Comparison of ENCODE assay signal across 2 cellular contexts in genomic region chr2:218944759-218945404, GRCh38.
A peak's percentile ranks its signal among the peaks of the same experiment; 100 is the strongest.
TF ChIP-seq lines count a peak whose summit lies in the region.

No MANE protein-coding gene starts in this region.

TF ChIP-seq in HEK293, 187 proteins besides CTCF, POLR2A, EP300 and RAD21 (continued from another document):
- TF ChIP-seq ZBTB26 (tag by site-specific recombination; optimal IDR thresholded peaks at IDR 0.05) (no peak), ZFP37 (tag by site-specific recombination; IDR thresholded peaks at IDR 0.05) (no peak), ZNF664 (tag by site-specific recombination; IDR thresholded peaks at IDR 0.05) (no peak), ZNF214 (tag by site-specific recombination; IDR thresholded peaks at IDR 0.05; ENCODE audit: borderline replicate concordance) (no peak), ZNF645 (tag by site-specific recombination; IDR thresholded peaks at IDR 0.05) (no peak), TSHZ1 (tag by site-specific recombination; IDR thresholded peaks at IDR 0.05; ENCODE audit: borderline replicate concordance) (no peak), ZNF112 (tag by site-specific recombination; IDR thresholded peaks at IDR 0.05) (no peak), ZNF292 (tag by site-specific recombination; IDR thresholded peaks at IDR 0.05; ENCODE audit: borderline replicate concordance, low read depth) (no peak), ZNF830 (tag by site-specific recombination; IDR thresholded peaks at IDR 0.05; ENCODE audit: low read depth) (no peak), SCRT2 (tag by site-specific recombination; IDR thresholded peaks at IDR 0.05) (peak; percentile 84), SCRT1 (tag by site-specific recombination; IDR thresholded peaks at IDR 0.05; ENCODE audit: borderline replicate concordance) (peak; percentile 62; the same call in 1 of the 2 replicates), ZNF248 (tag by site-specific recombination; IDR thresholded peaks at IDR 0.05) (no peak), ZNF776 (tag by site-specific recombination; IDR thresholded peaks at IDR 0.05; ENCODE audit: borderline replicate concordance) (no peak), ZNF148 (tag by site-specific recombination; IDR thresholded peaks at IDR 0.05; ENCODE audit: borderline replicate concordance) (no peak)

TF ChIP-seq in K562, 482 proteins besides CTCF, POLR2A, EP300 and RAD21 (continued from another document and continues in another):
- no peak for TF ChIP-seq ATF6 (CRISPR knock-in tag; IDR thresholded peaks at IDR 0.05)
- TF ChIP-seq CLOCK (CRISPR knock-in tag; IDR thresholded peaks at IDR 0.05; ENCODE audit: borderline replicate concordance) = no peak
- TF ChIP-seq RFX5 (IDR thresholded peaks at IDR 0.05; ENCODE audit: low read depth, low read length) = no peak
- TF ChIP-seq IFI16 (CRISPR knock-in tag; IDR thresholded peaks at IDR 0.05) = no peak
- TF ChIP-seq NCOA6 (IDR thresholded peaks at IDR 0.05) = no peak
- TF ChIP-seq BRF2 (IDR thresholded peaks at IDR 0.05; ENCODE audit: borderline replicate concordance, insufficient read depth, insufficient read length) = no peak
- peak; percentile 70 for TF ChIP-seq NCOR1 (IDR thresholded peaks at IDR 0.05)
- 0 out of 4 replicates have a peak, but pooled peaks of 1 of the 2 experiments have one; percentile 16 for TF ChIP-seq TRIM24 (IDR thresholded peaks at IDR 0.05)
- TF ChIP-seq ARID4B (CRISPR knock-in tag; IDR thresholded peaks at IDR 0.05) = no peak
- no peak for TF ChIP-seq LCOR (CRISPR knock-in tag; IDR thresholded peaks at IDR 0.05)
- peak; percentile 76 for TF ChIP-seq ARID1B (IDR thresholded peaks at IDR 0.05)
- peak; percentile 84 for TF ChIP-seq CBFA2T3 (IDR thresholded peaks at IDR 0.05)
- TF ChIP-seq ARID3A (IDR thresholded peaks at IDR 0.05; ENCODE audit: borderline replicate concordance, low read depth, low read length) = no peak
- no peak for TF ChIP-seq PBX2 (CRISPR knock-in tag; IDR thresholded peaks at IDR 0.05; ENCODE audit: low read depth)
- TF ChIP-seq PBX2 (tag; conservative IDR thresholded peaks at IDR 0.05; ENCODE audit: low read depth) = no peak
- TF ChIP-seq GATA2 (CRISPR knock-in tag; IDR thresholded peaks at IDR 0.05) = 0 out of 2 replicates have a peak, but pooled peaks have one; percentile 19
- TF ChIP-seq GTF2E2 (tag; IDR thresholded peaks at IDR 0.05) = no peak
- no peak for TF ChIP-seq KAT7 (CRISPR knock-in tag; IDR thresholded peaks at IDR 0.05; ENCODE audit: borderline replicate concordance)
- TF ChIP-seq RBM39 (optimal IDR thresholded peaks at IDR 0.05; ENCODE audit: low read depth, low read length) = no peak
- no peak for TF ChIP-seq ZNF212 (CRISPR knock-in tag; IDR thresholded peaks at IDR 0.05)
- TF ChIP-seq C11orf30 (IDR thresholded peaks at IDR 0.05; ENCODE audit: low read depth) = no peak
- TF ChIP-seq HMBOX1 (IDR thresholded peaks at IDR 0.05) = no peak
- no peak for TF ChIP-seq KDM4B (IDR thresholded peaks at IDR 0.05; ENCODE audit: borderline replicate concordance in 2 of 2, low read depth in 1 of 2)
- TF ChIP-seq CREB5 (CRISPR knock-in tag; IDR thresholded peaks at IDR 0.05) = no peak
- TF ChIP-seq KDM1A (IDR thresholded peaks at IDR 0.05) = 0 out of 4 replicates have a peak, but pooled peaks of 1 of the 2 experiments have one; percentile 15
- TF ChIP-seq CTBP1 (IDR thresholded peaks at IDR 0.05; ENCODE audit: borderline replicate concordance) = no peak
- TF ChIP-seq BACH1 (tag; IDR thresholded peaks at IDR 0.05) = no peak
- 0 out of 2 replicates have a peak, but pooled peaks have one; percentile 15 for TF ChIP-seq MTA2 (IDR thresholded peaks at IDR 0.05; ENCODE audit: low read depth)
- no peak for TF ChIP-seq ZNF695 (CRISPR knock-in tag; IDR thresholded peaks at IDR 0.05)
- TF ChIP-seq FOSL1 (tag; conservative IDR thresholded peaks at IDR 0.05) = peak; percentile 43
- TF ChIP-seq ZBTB33 (CRISPR knock-in tag; IDR thresholded peaks at IDR 0.05) = no peak
- TF ChIP-seq PTRF (tag; IDR thresholded peaks at IDR 0.05) = no peak
- TF ChIP-seq DPF2 (IDR thresholded peaks at IDR 0.05) = peak; percentile 45; the same call in 1 of the 2 replicates
- TF ChIP-seq SMAD4 (CRISPR knock-in tag; conservative IDR thresholded peaks at IDR 0.05) = peak; percentile 59
- TF ChIP-seq ZSCAN29 (IDR thresholded peaks at IDR 0.05) = no peak
- TF ChIP-seq TEAD4 (IDR thresholded peaks at IDR 0.05; ENCODE audit: low read length) = peak; percentile 29; the same call in 1 of the 2 replicates
- no peak for TF ChIP-seq TEAD4 (CRISPR knock-in tag; IDR thresholded peaks at IDR 0.05; ENCODE audit: borderline replicate concordance)
